ENCODE assay signal across 16 cellular contexts in the genomic region with DNA sequence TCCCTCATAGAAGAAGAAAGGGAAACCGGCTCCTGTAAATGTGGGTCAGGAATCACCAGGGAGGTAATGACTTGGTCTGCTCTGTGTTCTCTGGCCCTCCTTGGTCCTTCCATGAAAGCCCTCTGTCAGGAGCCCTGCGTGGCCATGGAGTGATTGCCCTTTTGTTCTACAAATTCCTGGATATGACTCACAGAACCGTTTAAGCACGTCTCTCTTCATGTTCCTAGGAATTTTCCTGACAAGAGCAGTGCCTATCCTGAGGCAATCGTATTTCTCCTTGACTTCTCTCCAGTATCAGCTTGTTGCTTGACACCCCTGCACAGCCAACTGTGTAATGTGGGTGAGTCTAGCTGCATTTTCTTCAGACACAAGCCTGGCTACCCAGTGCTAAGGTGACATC.
DNase-seq lines count a peak whose midpoint lies in the region; ATAC-seq and TF ChIP-seq lines count a peak whose summit lies in the region.
"Had no signal": no experiment of that assay in that cellular context is flagged by ENCODE, and none has a peak within 500 bp of the region (broad histone marks: within the 10 kb centered on the region; RNA-seq: fewer than 3 reads in every experiment).

No MANE protein-coding gene starts in this region.

- H3K27ac ChIP-seq in mammary epithelial cell (ENCODE audit: insufficient read depth, low read depth, low read length), result peak overlapping the region; percentile 46
- H3K27ac ChIP-seq: A549, esophagus squamous epithelium, tibial artery had no signal

- H2AFZ ChIP-seq in mammary epithelial cell (ENCODE audit: low read depth, low read length), result peak overlapping the region; percentile 80

- H3K4me2 ChIP-seq in mammary epithelial cell (ENCODE audit: insufficient read depth, low read depth, low read length), result peak overlapping the region; percentile 41
- H3K4me2 ChIP-seq: A549 had no signal

- H3K4me1 ChIP-seq in mammary epithelial cell (ENCODE audit: insufficient read depth, low read length), result peaks cover 38% of the 10 kb centered on the region
- H3K4me1 ChIP-seq: A549, tibial artery had no signal

- H3K36me3 ChIP-seq in mammary epithelial cell (ENCODE audit: insufficient read depth, low read length), result no peaks in the 10 kb centered on the region
- H3K36me3 ChIP-seq: esophagus squamous epithelium, tibial artery had no signal

- WGBS in mammary epithelial cell (ENCODE audit: low coverage, missing lambda C conversion rate), result 4% methylated on average over 4 of the region's 5 CpGs

- DNase-seq in AG10803 (ENCODE audit: low read depth) (peak; percentile 32), M059J (ENCODE audit: low read depth) (peak; percentile 53), mammary epithelial cell (peak; percentile 88), left kidney (ENCODE audit: low read depth, low spot score) (peak; percentile 17), NCI-H1436 (lab: John Stamatoyannopoulos, UW) (no peak), NCI-H2081 treated with DMSO at 0.1 percent for 48 hours (lab: John Stamatoyannopoulos, UW) (no peak)
- DNase-seq in stimulated activated CD4-positive, alpha-beta T cell treated with anti-CD3 and anti-CD28 coated beads, Interleukin-1b, Interleukin-23, amount 100 ng/mL, for 48 hours, result no peak
- DNase-seq: activated CD8-positive, alpha-beta memory T cell treated with anti-CD3 and anti-CD28 coated beads for 24 hours; activated naive CD4-positive, alpha-beta T cell treated with anti-CD3 and anti-CD28 coated beads for 36 hours; esophagus squamous epithelium; NCI-H2171; OCI-M1; T-helper 9 cell; tibial artery had no signal

- TF ChIP-seq CTCF in AG10803 (conservative IDR thresholded peaks at IDR 0.05; ENCODE audit: low read length) (no peak), mammary epithelial cell (conservative IDR thresholded peaks at IDR 0.05 in 1 of 2, IDR thresholded peaks at IDR 0.05 in 1 of 2; ENCODE audit: extremely low read depth in 1 of 2, insufficient read depth in 1 of 2, low read depth in 1 of 2, low read length in 2 of 2) (no peak)

- H3K27me3 ChIP-seq in mammary epithelial cell (ENCODE audit: insufficient read depth, low read length), result no peaks in the 10 kb centered on the region
- H3K27me3 ChIP-seq: esophagus squamous epithelium, tibial artery had no signal

- dilution Hi-C loops in mammary epithelial cell (cut with HindIII; ENCODE audit: low sequenced_read_pairs), result no loop called here

- no peaks in the 10 kb centered on the region for H4K20me1 ChIP-seq in mammary epithelial cell (ENCODE audit: insufficient read depth, low read length)

- CTCF ChIA-PET in mammary epithelial cell (lab: Charles Lee; ENCODE audit: low non-redundant PET), result interaction anchor here (0.6 kb wide), 1 partner anchor 26 kb away, joined by 3 read pairs; no protein-coding TSS in a partner anchor

- H3K9me3 ChIP-seq in mammary epithelial cell (replicated peaks; ENCODE audit: insufficient read depth, low read length), result no peaks in the 10 kb centered on the region
- H3K9me3 ChIP-seq: A549, esophagus squamous epithelium, tibial artery had no signal

- H3K9ac ChIP-seq in mammary epithelial cell (ENCODE audit: insufficient read depth, low read length), result no peak overlapping the region

- intact Hi-C loops in mammary epithelial cell (cut with micrococcal nuclease), result loop anchor here (2.0 kb wide), 1 partner anchor 20 kb away; no protein-coding TSS in a partner anchor

- no peak for ATAC-seq in HG03442 (IDR thresholded peaks at IDR 0.05; ENCODE audit: unreplicated experiment)

- in situ Hi-C loops in mammary epithelial cell (cut with MboI; ENCODE audit: low sequenced_read_pairs in 2 of 2), result no loop called here

- H3K4me3 ChIP-seq in AG10803 (ENCODE audit: low read length) (no peak overlapping the region), mammary epithelial cell (replicated peaks in 1 of 3; ENCODE audit: insufficient read depth in 1 of 3, low read depth in 2 of 3, low read length in 3 of 3) (no peak overlapping the region)
- H3K4me3 ChIP-seq: A549, esophagus squamous epithelium, tibial artery had no signal

- H3K79me2 ChIP-seq in mammary epithelial cell (ENCODE audit: insufficient read depth, low read length), result no peaks in the 10 kb centered on the region

- no TSS peak for BruUV-seq in mammary epithelial cell (replicated peaks; lab: Mats Ljungman, UMichigan)

Comparison
In these comparisons a context has a peak if more than half of its experiments do, and no peak if none do; other contexts are left out.
1. DNase-seq: peak in AG10803 (single experiment), M059J (single experiment), mammary epithelial cell (single experiment) and left kidney (single experiment); none in stimulated activated CD4-positive, alpha-beta T cell treated with anti-CD3 and anti-CD28 coated beads, Interleukin-1b, Interleukin-23, amount 100 ng/mL, for 48 hours (single experiment), NCI-H1436 (single experiment) and NCI-H2081 treated with DMSO at 0.1 percent for 48 hours (single experiment).